Comparison of ENCODE assay signal across 4 cellular contexts in the genomic region with DNA sequence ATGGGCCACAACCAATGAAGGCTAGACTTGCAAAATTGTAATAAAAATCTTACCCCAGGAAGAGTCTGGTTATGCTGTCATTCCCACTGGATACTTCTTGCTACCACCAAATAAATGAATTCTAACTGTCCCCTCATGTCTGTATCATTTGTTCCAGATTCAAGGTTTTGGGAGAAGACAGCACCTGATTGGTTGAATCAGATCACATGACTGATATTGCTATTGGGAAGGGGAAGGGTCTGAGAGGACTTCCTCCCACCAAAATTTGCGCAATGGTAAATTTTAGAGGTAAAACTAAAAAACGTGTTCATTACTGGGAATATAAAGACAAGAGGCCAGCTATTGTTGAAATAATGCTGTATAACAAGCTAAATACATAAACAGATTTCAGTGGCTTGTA.
TF ChIP-seq lines count a peak whose summit lies in the region.

No MANE protein-coding gene starts in this region.

TF ChIP-seq in HepG2, 621 proteins besides CTCF, POLR2A, EP300 and RAD21:
- TF ChIP-seq NR1H2 (CRISPR knock-in tag; IDR thresholded peaks at IDR 0.05; ENCODE audit: borderline replicate concordance, low read depth), result no peak
- 0 out of 2 replicates have a peak, but pooled peaks have one; percentile 22 for TF ChIP-seq NFYC (CRISPR knock-in tag; IDR thresholded peaks at IDR 0.05)

TF ChIP-seq in GM23338, 12 proteins besides CTCF, POLR2A, EP300 and RAD21:
- TF ChIP-seq CREB1 (CRISPR knock-in tag; IDR thresholded peaks at IDR 0.05; ENCODE audit: low read depth), result no peak
- no peak for TF ChIP-seq ZNF331 (CRISPR knock-in tag; IDR thresholded peaks at IDR 0.05; ENCODE audit: low read depth)
- no peak for TF ChIP-seq REST (IDR thresholded peaks at IDR 0.05; ENCODE audit: unreplicated experiment)
- TF ChIP-seq EZH2 (IDR thresholded peaks at IDR 0.05; ENCODE audit: low read depth, unreplicated experiment), result no peak
- no peak for TF ChIP-seq JUNB (IDR thresholded peaks at IDR 0.05; ENCODE audit: unreplicated experiment)
- no peak for TF ChIP-seq POLR2AphosphoS5 (IDR thresholded peaks at IDR 0.05; ENCODE audit: low read depth)

TF ChIP-seq in WTC11, 78 proteins besides CTCF, POLR2A, EP300 and RAD21:
- TF ChIP-seq, protein P1, sequence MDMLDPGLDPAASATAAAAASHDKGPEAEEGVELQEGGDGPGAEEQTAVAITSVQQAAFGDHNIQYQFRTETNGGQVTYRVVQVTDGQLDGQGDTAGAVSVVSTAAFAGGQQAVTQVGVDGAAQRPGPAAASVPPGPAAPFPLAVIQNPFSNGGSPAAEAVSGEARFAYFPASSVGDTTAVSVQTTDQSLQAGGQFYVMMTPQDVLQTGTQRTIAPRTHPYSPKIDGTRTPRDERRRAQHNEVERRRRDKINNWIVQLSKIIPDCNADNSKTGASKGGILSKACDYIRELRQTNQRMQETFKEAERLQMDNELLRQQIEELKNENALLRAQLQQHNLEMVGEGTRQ (CRISPR knock-in tag; IDR thresholded peaks at IDR 0.05), result peak; percentile 63
- TF ChIP-seq ZNF121 (CRISPR knock-in tag; IDR thresholded peaks at IDR 0.05), result no peak
- peak; percentile 29; the same call in 1 of the 2 replicates for TF ChIP-seq USF1 (CRISPR knock-in tag; IDR thresholded peaks at IDR 0.05)

TF ChIP-seq in H1, 55 proteins besides CTCF, POLR2A, EP300 and RAD21:
- TF ChIP-seq SIX5 (IDR thresholded peaks at IDR 0.05; ENCODE audit: low read depth, low read length), result no peak
- TF ChIP-seq KDM1A (IDR thresholded peaks at IDR 0.05; ENCODE audit: borderline replicate concordance, low read length), result no peak
- no peak for TF ChIP-seq MAFK (IDR thresholded peaks at IDR 0.05; ENCODE audit: low read depth, low read length)
